In the genomic region with DNA sequence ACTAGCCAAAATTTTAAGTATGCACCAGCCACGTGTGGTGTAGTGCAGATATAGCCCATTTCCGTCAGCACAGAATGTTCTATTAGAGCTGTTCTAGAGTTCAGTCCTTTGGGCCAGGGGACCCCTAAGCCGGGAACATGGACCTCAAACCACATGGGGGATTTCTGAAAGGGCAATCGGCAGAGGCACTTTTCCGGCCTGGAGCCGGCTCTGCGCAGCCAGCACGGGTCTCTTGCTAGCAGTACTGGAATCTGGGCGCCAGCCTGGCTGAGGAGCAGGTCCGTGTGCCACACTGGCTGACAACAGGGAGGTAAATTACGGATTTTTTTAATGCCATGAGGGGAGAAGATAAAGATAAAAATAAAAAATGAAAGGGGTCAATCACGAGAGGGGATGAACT, we compare ENCODE assay signal across 1 cellular context.
TF ChIP-seq lines count a peak whose summit lies in the region.

No MANE protein-coding gene starts in this region.

TF ChIP-seq in GM23338, 12 proteins besides CTCF, POLR2A, EP300 and RAD21 (continued from another document):
- TF ChIP-seq, protein P1, sequence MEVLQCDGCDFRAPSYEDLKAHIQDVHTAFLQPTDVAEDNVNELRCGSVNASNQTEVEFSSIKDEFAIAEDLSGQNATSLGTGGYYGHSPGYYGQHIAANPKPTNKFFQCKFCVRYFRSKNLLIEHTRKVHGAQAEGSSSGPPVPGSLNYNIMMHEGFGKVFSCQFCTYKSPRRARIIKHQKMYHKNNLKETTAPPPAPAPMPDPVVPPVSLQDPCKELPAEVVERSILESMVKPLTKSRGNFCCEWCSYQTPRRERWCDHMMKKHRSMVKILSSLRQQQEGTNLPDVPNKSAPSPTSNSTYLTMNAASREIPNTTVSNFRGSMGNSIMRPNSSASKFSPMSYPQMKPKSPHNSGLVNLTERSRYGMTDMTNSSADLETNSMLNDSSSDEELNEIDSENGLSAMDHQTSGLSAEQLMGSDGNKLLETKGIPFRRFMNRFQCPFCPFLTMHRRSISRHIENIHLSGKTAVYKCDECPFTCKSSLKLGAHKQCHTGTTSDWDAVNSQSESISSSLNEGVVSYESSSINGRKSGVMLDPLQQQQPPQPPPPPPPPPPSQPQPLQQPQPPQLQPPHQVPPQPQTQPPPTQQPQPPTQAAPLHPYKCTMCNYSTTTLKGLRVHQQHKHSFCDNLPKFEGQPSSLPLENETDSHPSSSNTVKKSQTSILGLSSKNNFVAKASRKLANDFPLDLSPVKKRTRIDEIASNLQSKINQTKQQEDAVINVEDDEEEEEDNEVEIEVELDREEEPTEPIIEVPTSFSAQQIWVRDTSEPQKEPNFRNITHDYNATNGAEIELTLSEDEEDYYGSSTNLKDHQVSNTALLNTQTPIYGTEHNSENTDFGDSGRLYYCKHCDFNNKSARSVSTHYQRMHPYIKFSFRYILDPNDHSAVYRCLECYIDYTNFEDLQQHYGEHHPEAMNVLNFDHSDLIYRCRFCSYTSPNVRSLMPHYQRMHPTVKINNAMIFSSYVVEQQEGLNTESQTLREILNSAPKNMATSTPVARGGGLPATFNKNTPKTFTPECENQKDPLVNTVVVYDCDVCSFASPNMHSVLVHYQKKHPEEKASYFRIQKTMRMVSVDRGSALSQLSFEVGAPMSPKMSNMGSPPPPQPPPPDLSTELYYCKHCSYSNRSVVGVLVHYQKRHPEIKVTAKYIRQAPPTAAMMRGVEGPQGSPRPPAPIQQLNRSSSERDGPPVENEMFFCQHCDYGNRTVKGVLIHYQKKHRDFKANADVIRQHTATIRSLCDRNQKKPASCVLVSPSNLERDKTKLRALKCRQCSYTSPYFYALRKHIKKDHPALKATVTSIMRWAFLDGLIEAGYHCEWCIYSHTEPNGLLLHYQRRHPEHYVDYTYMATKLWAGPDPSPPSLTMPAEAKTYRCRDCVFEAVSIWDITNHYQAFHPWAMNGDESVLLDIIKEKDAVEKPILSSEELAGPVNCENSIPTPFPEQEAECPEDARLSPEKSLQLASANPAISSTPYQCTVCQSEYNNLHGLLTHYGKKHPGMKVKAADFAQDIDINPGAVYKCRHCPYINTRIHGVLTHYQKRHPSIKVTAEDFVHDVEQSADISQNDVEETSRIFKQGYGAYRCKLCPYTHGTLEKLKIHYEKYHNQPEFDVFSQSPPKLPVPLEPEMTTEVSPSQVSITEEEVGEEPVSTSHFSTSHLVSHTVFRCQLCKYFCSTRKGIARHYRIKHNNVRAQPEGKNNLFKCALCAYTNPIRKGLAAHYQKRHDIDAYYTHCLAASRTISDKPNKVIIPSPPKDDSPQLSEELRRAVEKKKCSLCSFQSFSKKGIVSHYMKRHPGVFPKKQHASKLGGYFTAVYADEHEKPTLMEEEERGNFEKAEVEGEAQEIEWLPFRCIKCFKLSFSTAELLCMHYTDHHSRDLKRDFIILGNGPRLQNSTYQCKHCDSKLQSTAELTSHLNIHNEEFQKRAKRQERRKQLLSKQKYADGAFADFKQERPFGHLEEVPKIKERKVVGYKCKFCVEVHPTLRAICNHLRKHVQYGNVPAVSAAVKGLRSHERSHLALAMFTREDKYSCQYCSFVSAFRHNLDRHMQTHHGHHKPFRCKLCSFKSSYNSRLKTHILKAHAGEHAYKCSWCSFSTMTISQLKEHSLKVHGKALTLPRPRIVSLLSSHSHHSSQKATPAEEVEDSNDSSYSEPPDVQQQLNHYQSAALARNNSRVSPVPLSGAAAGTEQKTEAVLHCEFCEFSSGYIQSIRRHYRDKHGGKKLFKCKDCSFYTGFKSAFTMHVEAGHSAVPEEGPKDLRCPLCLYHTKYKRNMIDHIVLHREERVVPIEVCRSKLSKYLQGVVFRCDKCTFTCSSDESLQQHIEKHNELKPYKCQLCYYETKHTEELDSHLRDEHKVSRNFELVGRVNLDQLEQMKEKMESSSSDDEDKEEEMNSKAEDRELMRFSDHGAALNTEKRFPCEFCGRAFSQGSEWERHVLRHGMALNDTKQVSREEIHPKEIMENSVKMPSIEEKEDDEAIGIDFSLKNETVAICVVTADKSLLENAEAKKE (CRISPR knock-in tag; IDR thresholded peaks at IDR 0.05): no peak
- TF ChIP-seq, protein P2, sequence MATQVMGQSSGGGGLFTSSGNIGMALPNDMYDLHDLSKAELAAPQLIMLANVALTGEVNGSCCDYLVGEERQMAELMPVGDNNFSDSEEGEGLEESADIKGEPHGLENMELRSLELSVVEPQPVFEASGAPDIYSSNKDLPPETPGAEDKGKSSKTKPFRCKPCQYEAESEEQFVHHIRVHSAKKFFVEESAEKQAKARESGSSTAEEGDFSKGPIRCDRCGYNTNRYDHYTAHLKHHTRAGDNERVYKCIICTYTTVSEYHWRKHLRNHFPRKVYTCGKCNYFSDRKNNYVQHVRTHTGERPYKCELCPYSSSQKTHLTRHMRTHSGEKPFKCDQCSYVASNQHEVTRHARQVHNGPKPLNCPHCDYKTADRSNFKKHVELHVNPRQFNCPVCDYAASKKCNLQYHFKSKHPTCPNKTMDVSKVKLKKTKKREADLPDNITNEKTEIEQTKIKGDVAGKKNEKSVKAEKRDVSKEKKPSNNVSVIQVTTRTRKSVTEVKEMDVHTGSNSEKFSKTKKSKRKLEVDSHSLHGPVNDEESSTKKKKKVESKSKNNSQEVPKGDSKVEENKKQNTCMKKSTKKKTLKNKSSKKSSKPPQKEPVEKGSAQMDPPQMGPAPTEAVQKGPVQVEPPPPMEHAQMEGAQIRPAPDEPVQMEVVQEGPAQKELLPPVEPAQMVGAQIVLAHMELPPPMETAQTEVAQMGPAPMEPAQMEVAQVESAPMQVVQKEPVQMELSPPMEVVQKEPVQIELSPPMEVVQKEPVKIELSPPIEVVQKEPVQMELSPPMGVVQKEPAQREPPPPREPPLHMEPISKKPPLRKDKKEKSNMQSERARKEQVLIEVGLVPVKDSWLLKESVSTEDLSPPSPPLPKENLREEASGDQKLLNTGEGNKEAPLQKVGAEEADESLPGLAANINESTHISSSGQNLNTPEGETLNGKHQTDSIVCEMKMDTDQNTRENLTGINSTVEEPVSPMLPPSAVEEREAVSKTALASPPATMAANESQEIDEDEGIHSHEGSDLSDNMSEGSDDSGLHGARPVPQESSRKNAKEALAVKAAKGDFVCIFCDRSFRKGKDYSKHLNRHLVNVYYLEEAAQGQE (IDR thresholded peaks at IDR 0.05; ENCODE audit: unreplicated experiment): no peak
- TF ChIP-seq JUNB (IDR thresholded peaks at IDR 0.05; ENCODE audit: unreplicated experiment): no peak
- no peak for TF ChIP-seq CREB1 (CRISPR knock-in tag; IDR thresholded peaks at IDR 0.05; ENCODE audit: low read depth)
- TF ChIP-seq, protein P3, sequence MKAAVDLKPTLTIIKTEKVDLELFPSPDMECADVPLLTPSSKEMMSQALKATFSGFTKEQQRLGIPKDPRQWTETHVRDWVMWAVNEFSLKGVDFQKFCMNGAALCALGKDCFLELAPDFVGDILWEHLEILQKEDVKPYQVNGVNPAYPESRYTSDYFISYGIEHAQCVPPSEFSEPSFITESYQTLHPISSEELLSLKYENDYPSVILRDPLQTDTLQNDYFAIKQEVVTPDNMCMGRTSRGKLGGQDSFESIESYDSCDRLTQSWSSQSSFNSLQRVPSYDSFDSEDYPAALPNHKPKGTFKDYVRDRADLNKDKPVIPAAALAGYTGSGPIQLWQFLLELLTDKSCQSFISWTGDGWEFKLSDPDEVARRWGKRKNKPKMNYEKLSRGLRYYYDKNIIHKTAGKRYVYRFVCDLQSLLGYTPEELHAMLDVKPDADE (IDR thresholded peaks at IDR 0.05): no peak
- no peak for TF ChIP-seq POLR2AphosphoS5 (IDR thresholded peaks at IDR 0.05; ENCODE audit: low read depth)
- TF ChIP-seq STAT1 (IDR thresholded peaks at IDR 0.05; ENCODE audit: unreplicated experiment): no peak
- TF ChIP-seq NANOG (IDR thresholded peaks at IDR 0.05; ENCODE audit: borderline replicate concordance): no peak
- no peak for TF ChIP-seq ZNF114 (CRISPR knock-in tag; IDR thresholded peaks at IDR 0.05)
